9 cellular contexts compared by ENCODE assay signal in genomic region chr3:133479895-133480669, GRCh38.
DNase-seq lines count a peak whose midpoint lies in the region; ATAC-seq and TF ChIP-seq lines count a peak whose summit lies in the region.
"Had no signal": no experiment of that assay in that cellular context is flagged by ENCODE, and none has a peak within 500 bp of the region (broad histone marks: within the 10 kb centered on the region; RNA-seq: fewer than 3 reads in every experiment).

No MANE protein-coding gene starts in this region.

- H3K4me1 Mint-ChIP-seq in neural crest cell: peaks cover 43% of the 10 kb centered on the region

- no peak overlapping the region for H3K27ac Mint-ChIP-seq in neural crest cell (ENCODE audit: unreplicated experiment)
- H3K27ac Mint-ChIP-seq: HFFc6 had no signal

- H3K9me3 Mint-ChIP-seq in neural crest cell: peaks cover 3% of the 10 kb centered on the region

- H3K27me3 Mint-ChIP-seq in neural crest cell (ENCODE audit: low read depth): peaks cover 13% of the 10 kb centered on the region

- H3K36me3 Mint-ChIP-seq in neural crest cell (ENCODE audit: low read depth): peaks cover 8% of the 10 kb centered on the region

- no peak for TF ChIP-seq CTCF in neural crest cell (conservative IDR thresholded peaks at IDR 0.05)

- peak; percentile 65 for DNase-seq in NCI-H82 treated with DMSO at 0.1 percent for 48 hours (lab: John Stamatoyannopoulos, UW; ENCODE audit: unreplicated experiment)
- no peak for DNase-seq in neural crest cell (ENCODE audit: low read depth, low spot score)
- no peak for DNase-seq in NCI-H345 treated with DMSO at 0.1 percent for 48 hours (lab: John Stamatoyannopoulos, UW; ENCODE audit: unreplicated experiment)
- DNase-seq in stimulated activated CD4-positive, alpha-beta T cell treated with anti-CD3 and anti-CD28 coated beads, Interleukin-2, amount 100 ng/mL, for 24 hours: no peak
- DNase-seq in NCI-H1417 treated with DMSO at 0.1 percent for 48 hours (lab: John Stamatoyannopoulos, UW): no peak
- DNase-seq: HFFc6 had no signal

- peak overlapping the region; percentile 3 for H3K4me3 Mint-ChIP-seq in neural crest cell
- H3K4me3 Mint-ChIP-seq: HFFc6 had no signal

- ATAC-seq in GM18861 (IDR thresholded peaks at IDR 0.05; ENCODE audit: unreplicated experiment): peak; percentile 38
- peak; percentile 54 for ATAC-seq in HG02623 (IDR thresholded peaks at IDR 0.05; ENCODE audit: unreplicated experiment)
- no peak for ATAC-seq in SK-N-SH treated with all-trans-retinoic acid at 6 μM for 48 hours

TF ChIP-seq in SK-N-SH treated with all-trans-retinoic acid at 6 μM for 48 hours, 23 proteins besides CTCF, POLR2A, EP300 and RAD21:
- TF ChIP-seq TOX (CRISPR knock-in tag; IDR thresholded peaks at IDR 0.05; ENCODE audit: borderline replicate concordance) (no peak), ZNF8 (CRISPR knock-in tag; IDR thresholded peaks at IDR 0.05) (no peak), TCF4 (CRISPR knock-in tag; IDR thresholded peaks at IDR 0.05; ENCODE audit: borderline replicate concordance) (no peak), ISL1 (CRISPR knock-in tag; IDR thresholded peaks at IDR 0.05) (no peak), ZC3H10 (CRISPR knock-in tag; IDR thresholded peaks at IDR 0.05) (no peak), ZNF565 (CRISPR knock-in tag; conservative IDR thresholded peaks at IDR 0.05; ENCODE audit: low read depth) (no peak)
